Comparison of ENCODE assay signal across 1 cellular context in the genomic region with DNA sequence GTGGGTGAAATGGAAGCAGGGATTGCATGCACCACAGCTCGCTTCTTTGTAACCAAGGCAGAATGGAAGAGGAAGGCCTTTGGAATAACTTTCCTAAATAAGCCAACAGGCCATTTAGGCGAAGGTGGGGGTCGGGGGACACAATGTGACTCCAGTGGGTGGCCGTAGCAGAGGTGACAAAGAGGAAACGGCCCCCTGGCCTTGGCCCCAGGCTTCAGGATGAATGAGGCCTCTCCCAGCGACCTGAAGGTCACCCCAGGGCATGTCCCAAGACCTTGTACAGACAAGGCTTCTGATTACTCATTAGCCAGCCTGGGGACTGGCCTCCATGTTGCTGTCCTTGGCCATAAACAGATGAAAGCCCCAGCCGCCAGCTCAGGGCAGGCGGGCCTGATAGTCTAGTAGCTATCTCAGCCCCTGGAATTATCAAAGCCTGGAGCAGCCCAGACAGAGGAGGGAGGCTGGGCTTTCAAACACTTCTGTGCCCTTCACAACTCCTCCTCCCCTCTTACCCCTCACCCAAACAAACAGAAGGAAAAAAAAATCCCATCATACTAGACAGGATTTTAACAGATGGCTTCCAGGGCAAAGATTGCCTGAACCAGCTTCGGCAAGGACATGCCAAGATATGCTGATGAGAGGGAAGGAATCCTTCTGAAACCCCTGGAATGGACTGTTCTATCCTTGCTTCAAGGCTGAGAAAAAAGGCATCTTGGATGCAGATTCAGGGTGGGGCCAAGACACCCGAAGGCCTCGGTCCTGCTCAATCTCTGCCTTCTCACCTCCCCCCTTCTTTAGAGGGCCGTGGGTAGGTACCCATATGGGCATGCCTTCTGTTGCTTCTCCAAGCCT.
TF ChIP-seq lines count a peak whose summit lies in the region.

No MANE protein-coding gene starts in this region.

TF ChIP-seq in HepG2, 621 proteins besides CTCF, POLR2A, EP300 and RAD21 (continued from another document and continues in another):
- TF ChIP-seq, protein P1, sequence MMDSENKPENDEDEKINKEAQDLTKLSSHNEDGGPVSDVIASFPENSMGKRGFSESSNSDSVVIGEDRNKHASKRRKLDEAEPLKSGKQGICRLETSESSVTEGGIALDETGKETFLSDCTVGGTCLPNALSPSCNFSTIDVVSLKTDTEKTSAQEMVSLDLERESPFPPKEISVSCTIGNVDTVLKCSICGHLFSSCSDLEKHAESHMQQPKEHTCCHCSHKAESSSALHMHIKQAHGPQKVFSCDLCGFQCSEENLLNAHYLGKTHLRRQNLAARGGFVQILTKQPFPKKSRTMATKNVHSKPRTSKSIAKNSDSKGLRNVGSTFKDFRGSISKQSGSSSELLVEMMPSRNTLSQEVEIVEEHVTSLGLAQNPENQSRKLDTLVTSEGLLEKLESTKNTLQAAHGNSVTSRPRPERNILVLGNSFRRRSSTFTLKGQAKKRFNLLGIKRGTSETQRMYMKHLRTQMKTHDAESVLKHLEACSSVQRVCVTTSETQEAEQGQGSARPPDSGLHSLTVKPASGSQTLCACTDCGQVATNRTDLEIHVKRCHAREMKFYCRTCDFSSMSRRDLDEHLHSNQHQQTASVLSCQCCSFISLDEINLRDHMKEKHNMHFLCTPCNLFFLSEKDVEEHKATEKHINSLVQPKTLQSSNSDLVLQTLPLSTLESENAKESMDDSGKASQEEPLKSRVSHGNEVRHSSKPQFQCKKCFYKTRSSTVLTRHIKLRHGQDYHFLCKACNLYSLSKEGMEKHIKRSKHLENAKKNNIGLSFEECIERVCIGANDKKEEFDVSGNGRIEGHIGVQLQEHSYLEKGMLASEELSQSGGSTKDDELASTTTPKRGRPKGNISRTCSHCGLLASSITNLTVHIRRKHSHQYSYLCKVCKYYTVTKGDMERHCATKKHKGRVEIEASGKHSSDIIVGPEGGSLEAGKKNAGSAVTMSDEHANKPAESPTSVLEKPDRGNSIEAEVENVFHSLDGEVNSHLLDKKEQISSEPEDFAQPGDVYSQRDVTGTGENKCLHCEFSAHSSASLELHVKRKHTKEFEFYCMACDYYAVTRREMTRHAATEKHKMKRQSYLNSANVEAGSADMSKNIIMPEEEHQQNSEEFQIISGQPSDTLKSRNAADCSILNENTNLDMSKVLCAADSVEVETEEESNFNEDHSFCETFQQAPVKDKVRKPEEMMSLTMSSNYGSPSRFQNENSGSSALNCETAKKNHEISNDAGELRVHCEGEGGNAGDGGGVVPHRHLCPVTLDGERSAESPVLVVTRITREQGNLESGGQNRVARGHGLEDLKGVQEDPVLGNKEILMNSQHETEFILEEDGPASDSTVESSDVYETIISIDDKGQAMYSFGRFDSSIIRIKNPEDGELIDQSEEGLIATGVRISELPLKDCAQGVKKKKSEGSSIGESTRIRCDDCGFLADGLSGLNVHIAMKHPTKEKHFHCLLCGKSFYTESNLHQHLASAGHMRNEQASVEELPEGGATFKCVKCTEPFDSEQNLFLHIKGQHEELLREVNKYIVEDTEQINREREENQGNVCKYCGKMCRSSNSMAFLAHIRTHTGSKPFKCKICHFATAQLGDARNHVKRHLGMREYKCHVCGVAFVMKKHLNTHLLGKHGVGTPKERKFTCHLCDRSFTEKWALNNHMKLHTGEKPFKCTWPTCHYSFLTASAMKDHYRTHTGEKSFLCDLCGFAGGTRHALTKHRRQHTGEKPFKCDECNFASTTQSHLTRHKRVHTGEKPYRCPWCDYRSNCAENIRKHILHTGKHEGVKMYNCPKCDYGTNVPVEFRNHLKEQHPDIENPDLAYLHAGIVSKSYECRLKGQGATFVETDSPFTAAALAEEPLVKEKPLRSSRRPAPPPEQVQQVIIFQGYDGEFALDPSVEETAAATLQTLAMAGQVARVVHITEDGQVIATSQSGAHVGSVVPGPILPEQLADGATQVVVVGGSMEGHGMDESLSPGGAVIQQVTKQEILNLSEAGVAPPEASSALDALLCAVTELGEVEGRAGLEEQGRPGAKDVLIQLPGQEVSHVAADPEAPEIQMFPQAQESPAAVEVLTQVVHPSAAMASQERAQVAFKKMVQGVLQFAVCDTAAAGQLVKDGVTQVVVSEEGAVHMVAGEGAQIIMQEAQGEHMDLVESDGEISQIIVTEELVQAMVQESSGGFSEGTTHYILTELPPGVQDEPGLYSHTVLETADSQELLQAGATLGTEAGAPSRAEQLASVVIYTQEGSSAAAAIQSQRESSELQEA (CRISPR knock-in tag; IDR thresholded peaks at IDR 0.05; ENCODE audit: not compliant biosample characterization), result no peak
- TF ChIP-seq XBP1 (CRISPR knock-in tag; IDR thresholded peaks at IDR 0.05) (0 out of 2 replicates have a peak, but pooled peaks have one; percentile 74), IRF2 (CRISPR knock-in tag; IDR thresholded peaks at IDR 0.05) (peak; percentile 80; the same call in 1 of the 2 replicates), ATM (IDR thresholded peaks at IDR 0.05; ENCODE audit: borderline replicate concordance) (no peak), NFIC (IDR thresholded peaks at IDR 0.05; ENCODE audit: low read length) (peak; percentile 91), MIER3 (CRISPR knock-in tag; IDR thresholded peaks at IDR 0.05; ENCODE audit: borderline replicate concordance) (peak; percentile 75; the same call in 1 of the 2 replicates), NR3C1 (CRISPR knock-in tag; IDR thresholded peaks at IDR 0.05) (no peak), ADNP (CRISPR knock-in tag; IDR thresholded peaks at IDR 0.05) (no peak), ZNF670 (CRISPR knock-in tag; IDR thresholded peaks at IDR 0.05; ENCODE audit: borderline replicate concordance) (peak; percentile 69; the same call in 1 of the 2 replicates), ZNF550 (CRISPR knock-in tag; IDR thresholded peaks at IDR 0.05; ENCODE audit: borderline replicate concordance) (peak; percentile 78; the same call in 1 of the 2 replicates), NFE2 (CRISPR knock-in tag; IDR thresholded peaks at IDR 0.05) (0 out of 2 replicates have a peak, but pooled peaks have one; percentile 39), KDM3A (CRISPR knock-in tag; IDR thresholded peaks at IDR 0.05; ENCODE audit: low read depth) (peak; percentile 92; the same call in 1 of the 2 replicates), EZH2 (conservative IDR thresholded peaks at IDR 0.05; ENCODE audit: low read depth, low read length) (no peak), PHF5A (CRISPR knock-in tag; IDR thresholded peaks at IDR 0.05; ENCODE audit: low read depth, unreplicated experiment) (peak; percentile 68), ZNF431 (CRISPR knock-in tag; IDR thresholded peaks at IDR 0.05; ENCODE audit: borderline replicate concordance, low read depth) (peak; percentile 87; the same call in 1 of the 2 replicates), MATR3 (CRISPR knock-in tag; IDR thresholded peaks at IDR 0.05) (no peak)
- TF ChIP-seq, protein P2, sequence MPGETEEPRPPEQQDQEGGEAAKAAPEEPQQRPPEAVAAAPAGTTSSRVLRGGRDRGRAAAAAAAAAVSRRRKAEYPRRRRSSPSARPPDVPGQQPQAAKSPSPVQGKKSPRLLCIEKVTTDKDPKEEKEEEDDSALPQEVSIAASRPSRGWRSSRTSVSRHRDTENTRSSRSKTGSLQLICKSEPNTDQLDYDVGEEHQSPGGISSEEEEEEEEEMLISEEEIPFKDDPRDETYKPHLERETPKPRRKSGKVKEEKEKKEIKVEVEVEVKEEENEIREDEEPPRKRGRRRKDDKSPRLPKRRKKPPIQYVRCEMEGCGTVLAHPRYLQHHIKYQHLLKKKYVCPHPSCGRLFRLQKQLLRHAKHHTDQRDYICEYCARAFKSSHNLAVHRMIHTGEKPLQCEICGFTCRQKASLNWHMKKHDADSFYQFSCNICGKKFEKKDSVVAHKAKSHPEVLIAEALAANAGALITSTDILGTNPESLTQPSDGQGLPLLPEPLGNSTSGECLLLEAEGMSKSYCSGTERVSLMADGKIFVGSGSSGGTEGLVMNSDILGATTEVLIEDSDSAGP (CRISPR knock-in tag; IDR thresholded peaks at IDR 0.05; ENCODE audit: borderline replicate concordance), result peak; percentile 85; the same call in 1 of the 2 replicates
- TF ChIP-seq, protein P3, sequence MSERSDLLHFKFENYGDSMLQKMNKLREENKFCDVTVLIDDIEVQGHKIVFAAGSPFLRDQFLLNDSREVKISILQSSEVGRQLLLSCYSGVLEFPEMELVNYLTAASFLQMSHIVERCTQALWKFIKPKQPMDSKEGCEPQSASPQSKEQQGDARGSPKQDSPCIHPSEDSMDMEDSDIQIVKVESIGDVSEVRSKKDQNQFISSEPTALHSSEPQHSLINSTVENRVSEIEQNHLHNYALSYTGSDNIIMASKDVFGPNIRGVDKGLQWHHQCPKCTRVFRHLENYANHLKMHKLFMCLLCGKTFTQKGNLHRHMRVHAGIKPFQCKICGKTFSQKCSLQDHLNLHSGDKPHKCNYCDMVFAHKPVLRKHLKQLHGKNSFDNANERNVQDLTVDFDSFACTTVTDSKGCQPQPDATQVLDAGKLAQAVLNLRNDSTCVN (CRISPR knock-in tag; IDR thresholded peaks at IDR 0.05; ENCODE audit: borderline replicate concordance), result 0 out of 2 replicates have a peak, but pooled peaks have one; percentile 53
- TF ChIP-seq, protein P4, sequence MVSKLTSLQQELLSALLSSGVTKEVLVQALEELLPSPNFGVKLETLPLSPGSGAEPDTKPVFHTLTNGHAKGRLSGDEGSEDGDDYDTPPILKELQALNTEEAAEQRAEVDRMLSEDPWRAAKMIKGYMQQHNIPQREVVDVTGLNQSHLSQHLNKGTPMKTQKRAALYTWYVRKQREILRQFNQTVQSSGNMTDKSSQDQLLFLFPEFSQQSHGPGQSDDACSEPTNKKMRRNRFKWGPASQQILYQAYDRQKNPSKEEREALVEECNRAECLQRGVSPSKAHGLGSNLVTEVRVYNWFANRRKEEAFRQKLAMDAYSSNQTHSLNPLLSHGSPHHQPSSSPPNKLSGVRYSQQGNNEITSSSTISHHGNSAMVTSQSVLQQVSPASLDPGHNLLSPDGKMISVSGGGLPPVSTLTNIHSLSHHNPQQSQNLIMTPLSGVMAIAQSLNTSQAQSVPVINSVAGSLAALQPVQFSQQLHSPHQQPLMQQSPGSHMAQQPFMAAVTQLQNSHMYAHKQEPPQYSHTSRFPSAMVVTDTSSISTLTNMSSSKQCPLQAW (CRISPR knock-in tag; IDR thresholded peaks at IDR 0.05), result peak; percentile 100
- TF ChIP-seq, protein P5, sequence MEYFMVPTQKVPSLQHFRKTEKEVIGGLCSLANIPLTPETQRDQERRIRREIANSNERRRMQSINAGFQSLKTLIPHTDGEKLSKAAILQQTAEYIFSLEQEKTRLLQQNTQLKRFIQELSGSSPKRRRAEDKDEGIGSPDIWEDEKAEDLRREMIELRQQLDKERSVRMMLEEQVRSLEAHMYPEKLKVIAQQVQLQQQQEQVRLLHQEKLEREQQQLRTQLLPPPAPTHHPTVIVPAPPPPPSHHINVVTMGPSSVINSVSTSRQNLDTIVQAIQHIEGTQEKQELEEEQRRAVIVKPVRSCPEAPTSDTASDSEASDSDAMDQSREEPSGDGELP (IDR thresholded peaks at IDR 0.05; ENCODE audit: borderline replicate concordance, low read depth), result peak; percentile 85; the same call in 1 of the 2 replicates
- TF ChIP-seq, protein P6, sequence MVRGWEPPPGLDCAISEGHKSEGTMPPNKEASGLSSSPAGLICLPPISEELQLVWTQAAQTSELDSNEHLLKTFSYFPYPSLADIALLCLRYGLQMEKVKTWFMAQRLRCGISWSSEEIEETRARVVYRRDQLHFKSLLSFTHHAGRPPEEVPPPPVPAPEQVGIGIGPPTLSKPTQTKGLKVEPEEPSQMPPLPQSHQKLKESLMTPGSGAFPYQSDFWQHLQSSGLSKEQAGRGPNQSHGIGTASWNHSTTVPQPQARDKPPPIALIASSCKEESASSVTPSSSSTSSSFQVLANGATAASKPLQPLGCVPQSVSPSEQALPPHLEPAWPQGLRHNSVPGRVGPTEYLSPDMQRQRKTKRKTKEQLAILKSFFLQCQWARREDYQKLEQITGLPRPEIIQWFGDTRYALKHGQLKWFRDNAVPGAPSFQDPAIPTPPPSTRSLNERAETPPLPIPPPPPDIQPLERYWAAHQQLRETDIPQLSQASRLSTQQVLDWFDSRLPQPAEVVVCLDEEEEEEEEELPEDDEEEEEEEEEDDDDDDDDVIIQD (CRISPR knock-in tag; IDR thresholded peaks at IDR 0.05; ENCODE audit: low read depth), result peak; percentile 68; the same call in 1 of the 2 replicates
- TF ChIP-seq, protein P7, sequence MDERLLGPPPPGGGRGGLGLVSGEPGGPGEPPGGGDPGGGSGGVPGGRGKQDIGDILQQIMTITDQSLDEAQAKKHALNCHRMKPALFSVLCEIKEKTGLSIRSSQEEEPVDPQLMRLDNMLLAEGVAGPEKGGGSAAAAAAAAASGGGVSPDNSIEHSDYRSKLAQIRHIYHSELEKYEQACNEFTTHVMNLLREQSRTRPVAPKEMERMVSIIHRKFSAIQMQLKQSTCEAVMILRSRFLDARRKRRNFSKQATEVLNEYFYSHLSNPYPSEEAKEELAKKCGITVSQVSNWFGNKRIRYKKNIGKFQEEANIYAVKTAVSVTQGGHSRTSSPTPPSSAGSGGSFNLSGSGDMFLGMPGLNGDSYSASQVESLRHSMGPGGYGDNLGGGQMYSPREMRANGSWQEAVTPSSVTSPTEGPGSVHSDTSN (CRISPR knock-in tag; IDR thresholded peaks at IDR 0.05), result no peak
- TF ChIP-seq, protein P8, sequence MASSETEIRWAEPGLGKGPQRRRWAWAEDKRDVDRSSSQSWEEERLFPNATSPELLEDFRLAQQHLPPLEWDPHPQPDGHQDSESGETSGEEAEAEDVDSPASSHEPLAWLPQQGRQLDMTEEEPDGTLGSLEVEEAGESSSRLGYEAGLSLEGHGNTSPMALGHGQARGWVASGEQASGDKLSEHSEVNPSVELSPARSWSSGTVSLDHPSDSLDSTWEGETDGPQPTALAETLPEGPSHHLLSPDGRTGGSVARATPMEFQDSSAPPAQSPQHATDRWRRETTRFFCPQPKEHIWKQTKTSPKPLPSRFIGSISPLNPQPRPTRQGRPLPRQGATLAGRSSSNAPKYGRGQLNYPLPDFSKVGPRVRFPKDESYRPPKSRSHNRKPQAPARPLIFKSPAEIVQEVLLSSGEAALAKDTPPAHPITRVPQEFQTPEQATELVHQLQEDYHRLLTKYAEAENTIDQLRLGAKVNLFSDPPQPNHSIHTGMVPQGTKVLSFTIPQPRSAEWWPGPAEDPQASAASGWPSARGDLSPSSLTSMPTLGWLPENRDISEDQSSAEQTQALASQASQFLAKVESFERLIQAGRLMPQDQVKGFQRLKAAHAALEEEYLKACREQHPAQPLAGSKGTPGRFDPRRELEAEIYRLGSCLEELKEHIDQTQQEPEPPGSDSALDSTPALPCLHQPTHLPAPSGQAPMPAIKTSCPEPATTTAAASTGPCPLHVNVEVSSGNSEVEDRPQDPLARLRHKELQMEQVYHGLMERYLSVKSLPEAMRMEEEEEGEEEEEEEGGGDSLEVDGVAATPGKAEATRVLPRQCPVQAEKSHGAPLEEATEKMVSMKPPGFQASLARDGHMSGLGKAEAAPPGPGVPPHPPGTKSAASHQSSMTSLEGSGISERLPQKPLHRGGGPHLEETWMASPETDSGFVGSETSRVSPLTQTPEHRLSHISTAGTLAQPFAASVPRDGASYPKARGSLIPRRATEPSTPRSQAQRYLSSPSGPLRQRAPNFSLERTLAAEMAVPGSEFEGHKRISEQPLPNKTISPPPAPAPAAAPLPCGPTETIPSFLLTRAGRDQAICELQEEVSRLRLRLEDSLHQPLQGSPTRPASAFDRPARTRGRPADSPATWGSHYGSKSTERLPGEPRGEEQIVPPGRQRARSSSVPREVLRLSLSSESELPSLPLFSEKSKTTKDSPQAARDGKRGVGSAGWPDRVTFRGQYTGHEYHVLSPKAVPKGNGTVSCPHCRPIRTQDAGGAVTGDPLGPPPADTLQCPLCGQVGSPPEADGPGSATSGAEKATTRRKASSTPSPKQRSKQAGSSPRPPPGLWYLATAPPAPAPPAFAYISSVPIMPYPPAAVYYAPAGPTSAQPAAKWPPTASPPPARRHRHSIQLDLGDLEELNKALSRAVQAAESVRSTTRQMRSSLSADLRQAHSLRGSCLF (CRISPR knock-in tag; IDR thresholded peaks at IDR 0.05; ENCODE audit: borderline replicate concordance), result no peak
